Comparison of ENCODE assay signal across 1 cellular context in the genomic region with DNA sequence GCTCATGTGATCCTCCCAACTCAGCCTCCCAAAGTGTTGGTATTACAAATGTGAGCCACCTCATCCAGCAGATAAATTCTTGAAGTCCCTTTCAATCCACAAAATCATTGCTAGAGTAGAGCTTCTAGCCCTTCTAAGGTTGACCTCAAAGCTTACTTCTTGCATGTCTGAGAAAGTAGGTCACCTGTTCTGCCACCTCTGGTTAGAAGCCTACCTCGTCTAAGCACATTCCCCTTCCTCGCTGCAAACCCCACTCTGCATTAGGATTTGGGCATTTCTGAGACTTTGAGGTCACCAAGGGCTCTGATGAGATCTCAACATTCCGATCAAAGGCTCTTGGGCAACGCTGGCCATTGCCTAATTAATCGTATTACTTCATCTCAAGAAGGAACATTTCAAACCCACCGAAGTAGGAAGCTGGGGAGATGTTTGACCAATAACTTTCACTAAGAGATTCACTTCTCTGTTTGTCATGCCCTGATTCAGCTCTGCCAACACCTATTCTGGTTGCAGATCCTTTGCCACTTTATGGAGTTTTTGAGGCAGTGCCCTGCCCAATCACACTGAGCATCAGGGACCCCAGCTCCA.
TF ChIP-seq lines count a peak whose summit lies in the region.

No MANE protein-coding gene starts in this region.

TF ChIP-seq in H1, 55 proteins besides CTCF, POLR2A, EP300 and RAD21:
- TF ChIP-seq MAFK (IDR thresholded peaks at IDR 0.05; ENCODE audit: low read depth, low read length) (no peak), SP2 (IDR thresholded peaks at IDR 0.05; ENCODE audit: low read length) (no peak), SIRT6 (IDR thresholded peaks at IDR 0.05; ENCODE audit: low read length) (no peak), BCL11A (IDR thresholded peaks at IDR 0.05; ENCODE audit: low read depth in 2 of 2, low read length in 2 of 2) (no peak), GTF2F1 (IDR thresholded peaks at IDR 0.05; ENCODE audit: borderline replicate concordance, low read depth, low read length) (no peak), CREB1 (IDR thresholded peaks at IDR 0.05) (no peak)
